Comparison of ENCODE assay signal across 1 cellular context in genomic region chr11:124763156-124763947, GRCh38.
A peak's percentile ranks its signal among the peaks of the same experiment; 100 is the strongest.
TF ChIP-seq lines count a peak whose summit lies in the region.

No MANE protein-coding gene starts in this region.

TF ChIP-seq in SK-N-SH, 30 proteins besides CTCF, POLR2A, EP300 and RAD21:
- no peak for TF ChIP-seq IRF3 (IDR thresholded peaks at IDR 0.05; ENCODE audit: low read depth, low read length)
- no peak for TF ChIP-seq ELF1 (IDR thresholded peaks at IDR 0.05)
- peak; percentile 79 for TF ChIP-seq SMC3 (IDR thresholded peaks at IDR 0.05; ENCODE audit: low read depth, low read length)
- peak; percentile 38; the same call in 1 of the 2 replicates for TF ChIP-seq MXI1 (IDR thresholded peaks at IDR 0.05; ENCODE audit: low read depth, low read length)
- 0 out of 2 replicates have a peak, but pooled peaks have one; percentile 48 for TF ChIP-seq RCOR1 (IDR thresholded peaks at IDR 0.05; ENCODE audit: low read length)
- 0 out of 2 replicates have a peak, but pooled peaks have one; percentile 43 for TF ChIP-seq SIN3A (IDR thresholded peaks at IDR 0.05; ENCODE audit: borderline replicate concordance, low read depth, low read length)
- TF ChIP-seq NFIC (IDR thresholded peaks at IDR 0.05; ENCODE audit: borderline replicate concordance), result peak; percentile 36; the same call in 1 of the 2 replicates
- TF ChIP-seq CHD2 (IDR thresholded peaks at IDR 0.05; ENCODE audit: low read length, partially characterized antibody), result peak; percentile 30
- no peak for TF ChIP-seq TAF1 (IDR thresholded peaks at IDR 0.05; ENCODE audit: borderline replicate concordance, low read depth, low read length)
